ENCODE assay signal across 8 cellular contexts in genomic region chr6:131923356-131923755, GRCh38. TPM values are rescaled to one million over a fixed set of nuclear protein-coding genes. Genes with fewer than 3 reads are reported as not detected.
A peak's percentile ranks its signal among the peaks of the same experiment; 100 is the strongest.
DNase-seq lines count a peak whose midpoint lies in the region; ATAC-seq, FAIRE-seq and TF ChIP-seq lines count a peak whose summit lies in the region.

No MANE protein-coding gene starts in this region.

- TF ChIP-seq RAD21 in GM12878 (IDR thresholded peaks at IDR 0.05; ENCODE audit: insufficient read depth, low read depth, low read length): peak; percentile 53
- TF ChIP-seq RAD21 in HepG2 (CRISPR knock-in tag; IDR thresholded peaks at IDR 0.05): peak; percentile 86

- H2AFZ ChIP-seq in GM12878 (ENCODE audit: control insufficient read depth, low read depth, low read length): no peak overlapping the region
- no peak overlapping the region for H2AFZ ChIP-seq in HepG2 (ENCODE audit: low read length)

- H3K4me1 Mint-ChIP-seq in naive thymus-derived CD8-positive, alpha-beta T cell: no peaks in the 10 kb centered on the region

- H3K36me3 ChIP-seq in GM12878 (ENCODE audit: control insufficient read depth in 2 of 2, insufficient read depth in 2 of 2, low read length in 1 of 2) (no peaks in the 10 kb centered on the region), HepG2 (replicated peaks in 1 of 2; ENCODE audit: control insufficient read depth in 1 of 2, insufficient read depth in 2 of 2, low read length in 2 of 2) (no peaks in the 10 kb centered on the region), upper lobe of left lung (no peaks in the 10 kb centered on the region)

- RAD21 ChIA-PET in GM12878 (lab: Charles Lee; ENCODE audit: unreplicated experiment): interaction anchor here (0.7 to 1.7 kb wide), 3 partner anchors 9 to 294 kb away, joined by 3 to 5 read pairs (median 4); no protein-coding TSS in a partner anchor

- H3K4me1 ChIP-seq in GM12878 (ENCODE audit: control insufficient read depth, insufficient read depth, low read length) (no peaks in the 10 kb centered on the region), HepG2 (ENCODE audit: insufficient read depth, low read length) (no peaks in the 10 kb centered on the region), upper lobe of left lung (no peaks in the 10 kb centered on the region)

- peaks cover 0 to 5% of the 10 kb centered on the region in 2 donors for H3K9me3 Mint-ChIP-seq in activated naive CD4-positive, alpha-beta T cell treated with anti-CD3 and anti-CD28 coated beads, Interleukin-2, amount 50 U/mL, for 72 hours
- H3K9me3 Mint-ChIP-seq in naive thymus-derived CD8-positive, alpha-beta T cell: peaks cover 0 to 36% (median 6%) of the 10 kb centered on the region in 9 donors

- peaks cover 0 to 6% of the 10 kb centered on the region in 2 donors for H3K36me3 Mint-ChIP-seq in activated naive CD4-positive, alpha-beta T cell treated with anti-CD3 and anti-CD28 coated beads, Interleukin-2, amount 50 U/mL, for 72 hours
- peaks cover 0 to 12% (median 2%) of the 10 kb centered on the region in 3 donors for H3K36me3 Mint-ChIP-seq in naive thymus-derived CD8-positive, alpha-beta T cell

- TF ChIP-seq POLR2A in GM12878 (IDR thresholded peaks at IDR 0.05; ENCODE audit: low read depth, low read length) (no peak), HepG2 (IDR thresholded peaks at IDR 0.05; ENCODE audit: insufficient read depth in 1 of 2, low read depth in 2 of 2, low read length in 2 of 2) (no peak), upper lobe of left lung (IDR thresholded peaks at IDR 0.05) (no peak)

- SMC1A ChIA-PET in GM12878 (lab: Charles Lee; ENCODE audit: uncharacterized antibody, unreplicated experiment): interaction anchor here (1.0 to 1.7 kb wide), 3 partner anchors 70 to 356 kb away, joined by 3 to 7 read pairs (median 3); no protein-coding TSS in a partner anchor

- no peaks in the 10 kb centered on the region for H4K20me1 ChIP-seq in GM12878 (ENCODE audit: control insufficient read depth, insufficient read depth)
- no peaks in the 10 kb centered on the region for H4K20me1 ChIP-seq in HepG2 (ENCODE audit: insufficient read depth, low read length)

- H3K9ac ChIP-seq in GM12878 (ENCODE audit: control insufficient read depth, insufficient read depth, low read length) (no peak overlapping the region), HepG2 (ENCODE audit: insufficient read depth, low read depth, low read length) (no peak overlapping the region)

- no peaks in the 10 kb centered on the region for H3K27me3 ChIP-seq in GM12878 (replicated peaks in 1 of 2; ENCODE audit: control insufficient read depth in 2 of 2, insufficient read depth in 2 of 2, low read length in 1 of 2)
- no peaks in the 10 kb centered on the region for H3K27me3 ChIP-seq in HepG2 (ENCODE audit: control insufficient read depth in 1 of 2, insufficient read depth in 2 of 2, low read length in 2 of 2)
- no peaks in the 10 kb centered on the region for H3K27me3 ChIP-seq in upper lobe of left lung

- H3K4me2 ChIP-seq in GM12878 (ENCODE audit: control insufficient read depth, insufficient read depth): no peak overlapping the region
- H3K4me2 ChIP-seq in HepG2 (ENCODE audit: low read depth, low read length): no peak overlapping the region

- peak; percentile 53 to 72 (median 71) for TF ChIP-seq CTCF in GM12878 (IDR thresholded peaks at IDR 0.05 in 2 of 3, conservative IDR thresholded peaks at IDR 0.05 in 1 of 3; ENCODE audit: control insufficient read depth in 2 of 3, extremely low read depth in 1 of 3, insufficient read depth in 1 of 3, low read depth in 3 of 3, low read length in 3 of 3)
- peak; percentile 91 for TF ChIP-seq CTCF in HepG2 (CRISPR knock-in tag; IDR thresholded peaks at IDR 0.05)
- TF ChIP-seq CTCF in upper lobe of left lung (IDR thresholded peaks at IDR 0.05): peak; percentile 42 to 73 (median 52)

- H3K4me3 Mint-ChIP-seq in naive thymus-derived CD8-positive, alpha-beta T cell: no peak overlapping the region

- in situ Hi-C loops in GM12878 (cut with MboI): no loop called here
- in situ Hi-C loops in HepG2 (cut with HindIII; ENCODE audit: extremely low pct_ligation_motif_present, low pct_unique_long_range_greater_than_20kb): loop anchor here (10.0 kb wide), 1 partner anchor 561 kb away; no protein-coding TSS in a partner anchor

- CTCF ChIA-PET in GM12878 (lab: Yijun Ruan, JAX): interaction anchor here (0.7 to 3.8 kb wide), 12 partner anchors 8 to 374 kb away, joined by 3 to 36 read pairs (median 4); no protein-coding TSS in a partner anchor
- CTCF ChIA-PET in HepG2 (lab: Yijun Ruan, JAX; ENCODE audit: low intra/inter-chr PET ratio, low total read pairs): interaction anchor here (0.9 to 5.1 kb wide), 6 partner anchors 8 to 375 kb away, joined by 4 to 95 read pairs (median 21); no protein-coding TSS in a partner anchor

- peak; percentile 56 to 73 for ATAC-seq in activated naive CD4-positive, alpha-beta T cell treated with anti-CD3 and anti-CD28 coated beads, Interleukin-2, amount 50 U/mL, for 72 hours
- peak; percentile 62 for ATAC-seq in HG02973 (IDR thresholded peaks at IDR 0.05; ENCODE audit: unreplicated experiment)
- peak; percentile 85 for ATAC-seq in GM12878
- peak; percentile 91 for ATAC-seq in HepG2
- peak; percentile 57 to 69 for ATAC-seq in upper lobe of left lung (ENCODE audit: low FRiP score in 2 of 2)
- no peak for ATAC-seq in naive thymus-derived CD8-positive, alpha-beta T cell

- TF ChIP-seq EP300 in GM12878 (IDR thresholded peaks at IDR 0.05; ENCODE audit: borderline replicate concordance in 1 of 2, control insufficient read depth in 1 of 2, low read depth in 2 of 2, low read length in 2 of 2): no peak
- no peak for TF ChIP-seq EP300 in HepG2 (IDR thresholded peaks at IDR 0.05; ENCODE audit: low read depth in 2 of 2, low read length in 2 of 2)
- TF ChIP-seq EP300 in HepG2 (CRISPR knock-in tag; IDR thresholded peaks at IDR 0.05; ENCODE audit: borderline replicate concordance): no peak
- TF ChIP-seq EP300 in upper lobe of left lung (IDR thresholded peaks at IDR 0.05): no peak

- peaks cover 4 to 31% (median 13%) of the 10 kb centered on the region in 5 donors for H3K27me3 Mint-ChIP-seq in naive thymus-derived CD8-positive, alpha-beta T cell

- H3K9me3 ChIP-seq in GM12878 (replicated peaks; ENCODE audit: control insufficient read depth, insufficient read depth, low read length) (peaks cover 6% of the 10 kb centered on the region; the same call in 2 of the 3 replicates), HepG2 (ENCODE audit: low read length) (peaks cover 9% of the 10 kb centered on the region), upper lobe of left lung (peaks cover 0 to 7% (median 3%) of the 10 kb centered on the region in 4 donors)

- H3K4me3 ChIP-seq in GM12878 (no peak overlapping the region), HepG2 (replicated peaks in 1 of 3; ENCODE audit: insufficient read depth in 1 of 3, low read depth in 2 of 3, low read length in 3 of 3) (no peak overlapping the region), upper lobe of left lung (no peak overlapping the region)

- BruUV-seq in GM12878 (replicated peaks; lab: Mats Ljungman, UMichigan) (no TSS peak), HepG2 (replicated peaks; lab: Mats Ljungman, UMichigan) (no TSS peak)

- 0% methylated on average over 2 of the region's 2 CpGs for WGBS in GM12878 (ENCODE audit: insufficient coverage, insufficient replicate concordance, low lambda C conversion rate, missing lambda C conversion rate)
- 3% methylated on average over 2 of the region's 2 CpGs for WGBS in HepG2 (ENCODE audit: low lambda C conversion rate)
- WGBS in upper lobe of left lung, 2 donors: 10 to 13% methylated on average over 2 of the region's 2 CpGs

- intact Hi-C loops in GM12878 (cut with micrococcal nuclease; ENCODE audit: unreplicated experiment) (loop anchor here (10.0 kb wide), 1 partner anchor 371 kb away; no protein-coding TSS in a partner anchor), HepG2 (cut with micrococcal nuclease; ENCODE audit: unreplicated experiment) (loop anchor here (1.0 to 10.0 kb wide), 2 partner anchors 375 to 561 kb away; no protein-coding TSS in a partner anchor)

- H3K27ac ChIP-seq in GM12878 (ENCODE audit: control insufficient read depth, insufficient read depth) (no peak overlapping the region), HepG2 (ENCODE audit: extremely low read length, insufficient read depth, low read length) (no peak overlapping the region), upper lobe of left lung (no peak overlapping the region)

- POLR2A ChIA-PET in GM12878 (lab: Charles Lee): no interaction called here
- POLR2A ChIA-PET in HepG2 (lab: Yijun Ruan, JAX): interaction anchor here (1.2 kb wide), 1 partner anchor 28 kb away, joined by 4 read pairs; the partner anchor contains the start of gene CCN2
- POLR2A ChIA-PET in naive thymus-derived CD8-positive, alpha-beta T cell (lab: Charles Lee): no interaction called here

- no peak overlapping the region for H3K27ac Mint-ChIP-seq in activated naive CD4-positive, alpha-beta T cell treated with anti-CD3 and anti-CD28 coated beads, Interleukin-2, amount 50 U/mL, for 72 hours
- H3K27ac Mint-ChIP-seq in naive thymus-derived CD8-positive, alpha-beta T cell: no peak overlapping the region

- DNase-seq in activated naive CD4-positive, alpha-beta T cell treated with anti-CD3 and anti-CD28 coated beads, Interleukin-2, amount 50 U/mL, for 72 hours (ENCODE audit: low spot score in 2 of 2): peak in 1 of 2 donors; percentile 66
- no peak for DNase-seq in activated naive CD4-positive, alpha-beta T cell treated with anti-CD3 and anti-CD28 coated beads, Interleukin-2, amount 50 U/mL, for 16 hours
- DNase-seq in NOMO-1 treated with DMSO at 0.1 percent for 48 hours (lab: John Stamatoyannopoulos, UW; ENCODE audit: unreplicated experiment) (peak; percentile 44), GM12878 (ENCODE audit: low read depth, low spot score) (no peak), HepG2 (ENCODE audit: low spot score) (peak; percentile 80), upper lobe of left lung (peak in 1 of 2 donors; percentile 57)
- no peak for DNase-seq in naive thymus-derived CD8-positive, alpha-beta T cell

- FAIRE-seq in GM12878 (lab: Jason Lieb, UNC) (no peak), HepG2 (lab: Jason Lieb, UNC) (peak; percentile 72)

- no peaks in the 10 kb centered on the region for H3K79me2 ChIP-seq in GM12878 (ENCODE audit: control insufficient read depth, insufficient read depth, low read length)
- H3K79me2 ChIP-seq in HepG2 (ENCODE audit: insufficient read depth, low read length): no peaks in the 10 kb centered on the region

RNA-seq across cellular contexts. Expression of gene CCN2, which starts 27.8 kb away (rescaled TPM):
- not detected for total RNA-seq in activated naive CD4-positive, alpha-beta T cell treated with anti-CD3 and anti-CD28 coated beads, Interleukin-2, amount 50 U/mL, for 72 hours
- total RNA-seq in GM12878 (2013; cell fraction: nucleolus; rRNA removed): not detected in 2 replicates
- total RNA-seq in GM12878 (2014; rRNA removed) (not detected in 2 replicates), GM12878 (2014; rRNA removed; fragmentation: Illumina TruSeq; extraction: Trizol) (not detected in 2 replicates), GM12878 (2021) (0.43 and 0.62 TPM in 2 replicates), HepG2 (2016; rRNA removed; fragmentation: Illumina TruSeq; extraction: Trizol) (29.6 and 34.7 TPM in 2 replicates), upper lobe of left lung (100 to 1,000 TPM in 5 of 6 donors, 10 to 100 TPM in 1; 96.4 to 320 (median 210) TPM)
- not detected for polyA plus RNA-seq in GM12878 (2011; ENCODE audit: low read depth)
- polyA plus RNA-seq in GM12878 (2011; rRNA removed) (not detected in 2 replicates), GM12878 (2014; fragmentation: Illumina TruSeq; extraction: Trizol) (not detected in 2 replicates), GM12878 (2014; fragmentation: Nextera tagmentation; extraction: Ambion mirVana) (not detected), GM12878 (2014; rRNA removed) (not detected in 2 replicates), GM12878 (2016; fragmentation: Nextera tagmentation; extraction: Ambion mirVana) (under 1 TPM; 0.26 to 0.44 TPM), HepG2 (2011; rRNA removed) (316 and 375 TPM in 2 replicates)
- polyA plus RNA-seq in GM12878 (2011; cell fraction: cytosol; rRNA removed): 0.05 TPM in 1 of 2 replicates, not detected in the other
- not detected in 2 replicates for polyA plus RNA-seq in GM12878 (2011; cell fraction: nucleus; rRNA removed)
- not detected in 2 replicates for polyA plus RNA-seq in GM12878 (2012)
- polyA minus RNA-seq in GM12878 (2011; rRNA and poly(A)+ RNA removed): not detected in 2 replicates
- not detected in 2 replicates for polyA minus RNA-seq in GM12878 (2011; cell fraction: cytosol; rRNA and poly(A)+ RNA removed)
- polyA minus RNA-seq in GM12878 (2011; cell fraction: nucleus; rRNA and poly(A)+ RNA removed): not detected in 2 replicates
- 7.2 and 7.8 TPM in 2 replicates for total RNA-seq in HepG2 (2016; cell fraction: cytosol; rRNA removed; fragmentation: Illumina TruSeq; extraction: Trizol; ENCODE audit: low read depth)
- total RNA-seq in HepG2 (2016; cell fraction: insoluble cytoplasmic fraction; rRNA removed; fragmentation: Illumina TruSeq; extraction: Trizol): 27.0 and 36.5 TPM in 2 replicates
- total RNA-seq in HepG2 (2016; cell fraction: membrane; rRNA removed; fragmentation: Illumina TruSeq; extraction: Trizol): 29.3 and 34.9 TPM in 2 replicates
- 91.2 and 104 TPM in 2 replicates for total RNA-seq in HepG2 (2016; cell fraction: nucleus; rRNA removed; fragmentation: Illumina TruSeq; extraction: Trizol)
- polyA plus RNA-seq in HepG2 (2011; cell fraction: cytosol; rRNA removed): 191 and 283 TPM in 2 replicates
- polyA plus RNA-seq in HepG2 (2011; cell fraction: nucleus; rRNA removed): 458 and 601 TPM in 2 replicates
- polyA plus RNA-seq in HepG2 (2012): 765 and 789 TPM in 2 replicates
- 7.8 and 8.0 TPM in 2 replicates for polyA plus RNA-seq in HepG2 (2016; cell fraction: cytosol; fragmentation: Illumina TruSeq; extraction: Trizol; ENCODE audit: low read depth)
- 36.0 and 46.4 TPM in 2 replicates for polyA plus RNA-seq in HepG2 (2016; cell fraction: insoluble cytoplasmic fraction; fragmentation: Illumina TruSeq; extraction: Trizol; ENCODE audit: low read depth)
- polyA plus RNA-seq in HepG2 (2016; cell fraction: membrane; fragmentation: Illumina TruSeq; extraction: Trizol; ENCODE audit: low read depth): 18.5 and 20.3 TPM in 2 replicates
- polyA plus RNA-seq in HepG2 (2016; cell fraction: nucleus; fragmentation: Illumina TruSeq; extraction: Trizol; ENCODE audit: insufficient read depth, low read depth): 252 and 258 TPM in 2 replicates
- 0.21 and 276 TPM in 2 replicates for polyA minus RNA-seq in HepG2 (2011; rRNA and poly(A)+ RNA removed; ENCODE audit: low replicate concordance)
- polyA minus RNA-seq in HepG2 (2011; cell fraction: cytosol; rRNA and poly(A)+ RNA removed): 404 and 475 TPM in 2 replicates
- 171 and 228 TPM in 2 replicates for polyA minus RNA-seq in HepG2 (2011; cell fraction: nucleus; rRNA and poly(A)+ RNA removed)
- under 1 TPM in 1 of 2 experiments, not detected in 1; 0.41 TPM for total RNA-seq in naive thymus-derived CD8-positive, alpha-beta T cell
- not detected for polyA plus RNA-seq in naive thymus-derived CD8-positive, alpha-beta T cell

Comparison
In these comparisons a context has a peak if more than half of its experiments do, and no peak if none do; other contexts are left out.
1. ATAC-seq: peak in activated naive CD4-positive, alpha-beta T cell treated with anti-CD3 and anti-CD28 coated beads, Interleukin-2, amount 50 U/mL, for 72 hours (2 of 2), HG02973 (single experiment), GM12878 (single experiment), HepG2 (single experiment) and upper lobe of left lung (2 of 2); none in naive thymus-derived CD8-positive, alpha-beta T cell (0 of 2).
2. DNase-seq: peak in NOMO-1 treated with DMSO at 0.1 percent for 48 hours (single experiment) and HepG2 (single experiment); none in activated naive CD4-positive, alpha-beta T cell treated with anti-CD3 and anti-CD28 coated beads, Interleukin-2, amount 50 U/mL, for 16 hours (single experiment), GM12878 (single experiment) and naive thymus-derived CD8-positive, alpha-beta T cell (0 of 10).
3. RNA of gene CCN2, which starts 27.8 kb away (total RNA-seq): 96.4 to 320 TPM in upper lobe of left lung and 7.2 to 104 TPM in HepG2; 0.41 TPM in naive thymus-derived CD8-positive, alpha-beta T cell, not detected in activated naive CD4-positive, alpha-beta T cell treated with anti-CD3 and anti-CD28 coated beads, Interleukin-2, amount 50 U/mL, for 72 hours and 0.43 to 0.62 TPM in GM12878; every median in the first group is over 4 times any median in the second.
4. Peak in every context shown above with its lines, with median percentiles within 50 percentile points of each other: CTCF ChIP-seq.